21 cellular contexts compared by ENCODE assay signal in the genomic region with DNA sequence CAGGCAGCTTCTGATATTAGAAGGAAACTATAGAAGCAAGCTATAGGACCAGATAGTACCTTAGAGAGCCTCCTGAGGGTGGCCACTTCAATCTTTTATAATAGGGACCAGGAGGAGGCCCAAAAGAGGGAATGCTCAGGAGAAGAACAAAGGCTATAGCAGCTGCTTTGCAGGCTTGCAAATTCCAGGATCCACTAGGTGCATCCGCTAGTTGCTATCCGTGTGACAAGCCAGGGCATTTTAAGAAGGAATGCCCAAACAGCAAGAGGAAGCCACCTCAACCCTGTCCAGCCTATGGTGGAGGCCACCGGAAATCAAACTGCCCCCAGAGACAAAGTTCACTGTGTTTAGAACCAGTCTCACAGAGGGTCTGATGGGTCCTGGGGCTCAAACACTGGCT.
DNase-seq lines count a peak whose midpoint lies in the region; ATAC-seq, FAIRE-seq and TF ChIP-seq lines count a peak whose summit lies in the region.
"Had no signal": no experiment of that assay in that cellular context is flagged by ENCODE, and none has a peak within 500 bp of the region (broad histone marks: within the 10 kb centered on the region; RNA-seq: fewer than 3 reads in every experiment).

No MANE protein-coding gene starts in this region.

- no peaks in the 10 kb centered on the region for H3K9me3 ChIP-seq in K562 (replicated peaks; ENCODE audit: control insufficient read depth, insufficient read depth, low read depth, low read length)
- no peaks in the 10 kb centered on the region for H3K9me3 ChIP-seq in iPS-18a (ENCODE audit: control insufficient read depth, low read depth, low read length)
- H3K9me3 ChIP-seq in neuronal stem cell (replicated peaks in 1 of 2; ENCODE audit: control insufficient read depth in 2 of 2, insufficient read depth in 1 of 2, low read depth in 1 of 2, low read length in 2 of 2), result no peaks in the 10 kb centered on the region
- H3K9me3 ChIP-seq: A549 had no signal

- no peak overlapping the region for H3K4ac ChIP-seq in neuronal stem cell (ENCODE audit: low read length)

- TF ChIP-seq RAD21 in K562 (CRISPR knock-in tag; conservative IDR thresholded peaks at IDR 0.05 in 1 of 2, IDR thresholded peaks at IDR 0.05 in 1 of 2), result no peak

- in situ Hi-C loops in K562 (cut with MboI), result no loop called here

- H3K9me1 ChIP-seq in K562 (ENCODE audit: control insufficient read depth, insufficient read depth, low read length), result no peaks in the 10 kb centered on the region

- intact Hi-C loops in K562 (cut with micrococcal nuclease), result loop anchor here (10.0 kb wide), 1 partner anchor 195 kb away; a partner anchor contains a TSS
- intact Hi-C loops in posterior cingulate gyrus (cut with DNase I), result no loop called here
- intact Hi-C loops in left ventricle myocardium superior (cut with micrococcal nuclease), result no loop called here

- BruUV-seq in K562 (replicated peaks; lab: Mats Ljungman, UMichigan), result no TSS peak

- no peaks in the 10 kb centered on the region for H4K20me1 ChIP-seq in K562 (replicated peaks; ENCODE audit: control insufficient read depth, insufficient read depth, low read length)

- no peak for TF ChIP-seq POLR2A in K562 (conservative IDR thresholded peaks at IDR 0.05)

- H3K79me2 ChIP-seq in K562 (ENCODE audit: control insufficient read depth, insufficient read depth, low read length), result no peaks in the 10 kb centered on the region

- H3K9ac ChIP-seq in K562 (ENCODE audit: insufficient read depth in 1 of 2, low read depth in 2 of 2, low read length in 2 of 2), result no peak overlapping the region
- no peak overlapping the region for H3K9ac ChIP-seq in iPS-18a (ENCODE audit: low read length)
- no peak overlapping the region for H3K9ac ChIP-seq in neuronal stem cell (ENCODE audit: low read depth, low read length, poor library complexity)

- CTCF ChIA-PET in K562 (lab: Yijun Ruan, JAX; ENCODE audit: low intra/inter-chr PET ratio), result no interaction called here

- POLR2A ChIA-PET in K562 (lab: Yijun Ruan, JAX), result interaction anchor here (1.2 kb wide), 1 partner anchor 11 kb away, joined by 4 read pairs; no protein-coding TSS in a partner anchor

- H2BK120ac ChIP-seq in neuronal stem cell (ENCODE audit: low read depth, low read length), result no peak overlapping the region

- no peak for TF ChIP-seq EP300 in K562 (IDR thresholded peaks at IDR 0.05; ENCODE audit: low read length)

- no peak overlapping the region for H2BK12ac ChIP-seq in neuronal stem cell (ENCODE audit: low read length)

- no peak overlapping the region for H2BK15ac ChIP-seq in neuronal stem cell (ENCODE audit: low read length)

- no peak overlapping the region for H3K4me2 ChIP-seq in K562 (ENCODE audit: insufficient read depth, low read length)
- H3K4me2 ChIP-seq in neuronal stem cell (ENCODE audit: insufficient read depth, low read length, poor library complexity, severe bottlenecking), result peak overlapping the region; percentile 12
- H3K4me2 ChIP-seq: A549 had no signal

- no peaks in the 10 kb centered on the region for H3K36me3 ChIP-seq in K562 (ENCODE audit: control insufficient read depth, insufficient read depth, low read length)
- H3K36me3 ChIP-seq in iPS-18a (ENCODE audit: control insufficient read depth, low read depth, low read length), result no peaks in the 10 kb centered on the region
- no peaks in the 10 kb centered on the region for H3K36me3 ChIP-seq in neuronal stem cell (replicated peaks in 1 of 2; ENCODE audit: control insufficient read depth in 2 of 2, insufficient read depth in 2 of 2, low read length in 2 of 2)
- H3K36me3 ChIP-seq: BE2C had no signal

- no peak overlapping the region for H2BK5ac ChIP-seq in neuronal stem cell (ENCODE audit: low read length)

- H3K4me3 ChIP-seq in K562, result no peak overlapping the region
- H3K4me3 ChIP-seq in iPS-18a (ENCODE audit: low read length), result peak overlapping the region; percentile 17
- no peak overlapping the region for H3K4me3 ChIP-seq in neuronal stem cell (ENCODE audit: low read length in 2 of 2)
- H3K4me3 ChIP-seq: A549 had no signal

- no peak overlapping the region for H3K23ac ChIP-seq in neuronal stem cell (ENCODE audit: low read depth, low read length, poor library complexity)

- no peak for DNase-seq in HTR-8/SVneo (ENCODE audit: insufficient read length, low spot score)
- DNase-seq in K562 (ENCODE audit: extremely low read depth in 1 of 4, low spot score in 3 of 4), result no peak
- DNase-seq in neuronal stem cell (ENCODE audit: low spot score), result no peak
- no peak for DNase-seq in NCI-H2107 (lab: John Stamatoyannopoulos, UW)
- DNase-seq in posterior cingulate gyrus, result no peak
- no peak for DNase-seq in left ventricle myocardium superior
- no peak for DNase-seq in MV-4-11 (lab: John Stamatoyannopoulos, UW)
- DNase-seq: BE2C; CD4-positive, alpha-beta memory T cell; DMS153; DND-41; GDM1; IMR-90; KG1 had no signal

- H2AFZ ChIP-seq in K562 (ENCODE audit: low read depth, low read length), result peak overlapping the region; percentile 44
- no peak overlapping the region for H2AFZ ChIP-seq in neuronal stem cell (ENCODE audit: low read length)

- peak overlapping the region; percentile 62 for H3K18ac ChIP-seq in neuronal stem cell (ENCODE audit: low read length)

- 43% methylated on average over 3 of the region's 3 CpGs for WGBS in K562 (ENCODE audit: insufficient coverage, low coverage, missing lambda C conversion rate)
- no CpG with 5 or more reads among the region's 3 CpGs for WGBS in neuronal stem cell (ENCODE audit: extremely low coverage in 2 of 2, insufficient read length in 2 of 2, insufficient replicate concordance in 1 of 2), 2 donors

- H3K14ac ChIP-seq in neuronal stem cell (ENCODE audit: low read length), result no peak overlapping the region

- no peak for TF ChIP-seq CTCF in K562 (IDR thresholded peaks at IDR 0.05 in 2 of 3, conservative IDR thresholded peaks at IDR 0.05 in 1 of 3; ENCODE audit: insufficient read depth in 2 of 3, low read depth in 1 of 3, low read length in 3 of 3)

- no peak overlapping the region for H4K91ac ChIP-seq in neuronal stem cell (ENCODE audit: low read depth, low read length, poor library complexity)

- peak; percentile 13 for FAIRE-seq in HTR-8/SVneo (lab: Jason Lieb, UNC)
- FAIRE-seq in K562 (lab: Jason Lieb, UNC), result no peak
- FAIRE-seq: A549, D721Med, GM12892, GM19239, H54 had no signal

- no peaks in the 10 kb centered on the region; a peak in 3 of 5 replicates for H3K4me1 ChIP-seq in K562 (replicated peaks in 1 of 2; ENCODE audit: control insufficient read depth in 2 of 2, insufficient read depth in 2 of 2, low read length in 2 of 2)
- peaks cover 41% of the 10 kb centered on the region for H3K4me1 ChIP-seq in iPS-18a (ENCODE audit: control insufficient read depth, low read depth, low read length)
- peaks cover 0 to 11% of the 10 kb centered on the region in 2 donors for H3K4me1 ChIP-seq in neuronal stem cell (ENCODE audit: control insufficient read depth in 2 of 2, insufficient read depth in 1 of 2, low read depth in 1 of 2, low read length in 2 of 2)
- H3K4me1 ChIP-seq: BE2C had no signal

- no peak overlapping the region for H2AK5ac ChIP-seq in neuronal stem cell (ENCODE audit: low read depth, low read length)

- peak; percentile 38 for ATAC-seq in K562
- no peak for ATAC-seq in left ventricle myocardium superior
- ATAC-seq: A549 had no signal

- H3K79me1 ChIP-seq in neuronal stem cell (ENCODE audit: low read depth, low read length), result no peaks in the 10 kb centered on the region

- H3K27me3 ChIP-seq in K562 (ENCODE audit: control insufficient read depth in 2 of 2, insufficient read depth in 2 of 2, low read length in 2 of 2), result no peaks in the 10 kb centered on the region
- H3K27me3 ChIP-seq in iPS-18a (ENCODE audit: control insufficient read depth, insufficient read depth, low read length), result no peaks in the 10 kb centered on the region
- H3K27me3 ChIP-seq in neuronal stem cell (ENCODE audit: control insufficient read depth in 3 of 3, insufficient read depth in 3 of 3, low read depth in 1 of 3, low read length in 3 of 3), result no peaks in the 10 kb centered on the region
- H3K27me3 ChIP-seq: BE2C had no signal

- H3K27ac ChIP-seq in K562 (ENCODE audit: extremely low read depth, low read depth, low read length), result no peak overlapping the region
- peak overlapping the region; percentile 64 for H3K27ac ChIP-seq in iPS-18a (ENCODE audit: low read length)
- H3K27ac ChIP-seq in neuronal stem cell (replicated peaks; ENCODE audit: low read length), result peak overlapping the region; percentile 66
- H3K27ac ChIP-seq: C4-2B had no signal

- H4K8ac ChIP-seq in neuronal stem cell (ENCODE audit: low read depth, low read length), result no peak overlapping the region

TF ChIP-seq in K562, 482 proteins besides CTCF, POLR2A, EP300 and RAD21 (continues in another document):
- TF ChIP-seq XRCC3 (IDR thresholded peaks at IDR 0.05) (no peak), ZNF445 (CRISPR knock-in tag; IDR thresholded peaks at IDR 0.05; ENCODE audit: low read depth) (no peak), TEAD2 (tag; IDR thresholded peaks at IDR 0.05) (no peak), SIX5 (IDR thresholded peaks at IDR 0.05; ENCODE audit: borderline replicate concordance in 1 of 2, insufficient read depth in 1 of 2, low read depth in 1 of 2, low read length in 2 of 2) (no peak), TSC22D4 (tag; IDR thresholded peaks at IDR 0.05) (no peak), KLF10 (CRISPR knock-in tag; IDR thresholded peaks at IDR 0.05) (no peak), KDM5B (IDR thresholded peaks at IDR 0.05; ENCODE audit: insufficient replicate concordance, low read depth, low read length) (no peak), BDP1 (IDR thresholded peaks at IDR 0.05; ENCODE audit: insufficient read depth, insufficient read length) (no peak), MTA2 (IDR thresholded peaks at IDR 0.05; ENCODE audit: low read depth) (no peak)
- TF ChIP-seq, protein P1, sequence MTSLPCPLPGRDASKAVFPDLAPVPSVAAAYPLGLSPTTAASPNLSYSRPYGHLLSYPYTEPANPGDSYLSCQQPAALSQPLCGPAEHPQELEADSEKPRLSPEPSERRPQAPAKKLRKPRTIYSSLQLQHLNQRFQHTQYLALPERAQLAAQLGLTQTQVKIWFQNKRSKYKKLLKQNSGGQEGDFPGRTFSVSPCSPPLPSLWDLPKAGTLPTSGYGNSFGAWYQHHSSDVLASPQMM (CRISPR knock-in tag; IDR thresholded peaks at IDR 0.05), result no peak
- TF ChIP-seq, protein P2, sequence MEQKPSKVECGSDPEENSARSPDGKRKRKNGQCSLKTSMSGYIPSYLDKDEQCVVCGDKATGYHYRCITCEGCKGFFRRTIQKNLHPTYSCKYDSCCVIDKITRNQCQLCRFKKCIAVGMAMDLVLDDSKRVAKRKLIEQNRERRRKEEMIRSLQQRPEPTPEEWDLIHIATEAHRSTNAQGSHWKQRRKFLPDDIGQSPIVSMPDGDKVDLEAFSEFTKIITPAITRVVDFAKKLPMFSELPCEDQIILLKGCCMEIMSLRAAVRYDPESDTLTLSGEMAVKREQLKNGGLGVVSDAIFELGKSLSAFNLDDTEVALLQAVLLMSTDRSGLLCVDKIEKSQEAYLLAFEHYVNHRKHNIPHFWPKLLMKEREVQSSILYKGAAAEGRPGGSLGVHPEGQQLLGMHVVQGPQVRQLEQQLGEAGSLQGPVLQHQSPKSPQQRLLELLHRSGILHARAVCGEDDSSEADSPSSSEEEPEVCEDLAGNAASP (IDR thresholded peaks at IDR 0.05), result no peak
